Comparison of ENCODE assay signal across 14 cellular contexts in genomic region chr1:33234131-33234530, GRCh38.
"Had no signal": no experiment of that assay in that cellular context is flagged by ENCODE, and none has a peak within 500 bp of the region (broad histone marks: within the 10 kb centered on the region; RNA-seq: fewer than 3 reads in every experiment).

No MANE protein-coding gene starts in this region.

- H3K27ac Mint-ChIP-seq: activated naive CD4-positive, alpha-beta T cell treated with anti-CD3 and anti-CD28 coated beads for 36 hours; activated naive CD8-positive, alpha-beta T cell treated with anti-CD3 and anti-CD28 coated beads, Interleukin-2, amount 50 U/mL, for 24 hours; activated T-helper 2 cell treated with anti-CD3 and anti-CD28 coated beads, Interferon-gamma antibody, Interleukin-2, Interleukin-4, amounts not matched to agents 10 μg/mL and 5 μg/mL and 100 μg/mL, durations not matched to agents 14 hours and 24 hours and 36 hours; memory B cell; natural killer cell treated with Interleukin-12 subunit alpha and Interleukin-12 subunit beta and Interleukin-15 and Interleukin-18, amount 100 ng/mL, for 72 hours; stimulated activated effector memory CD8-positive, alpha-beta T cell treated with anti-CD3 and anti-CD28 coated beads, Interleukin-12 subunit alpha, Interleukin-12 subunit beta, amount 100 ng/mL, for 72 hours had no signal

- H3K4me1 Mint-ChIP-seq: memory B cell had no signal

- H3K36me3 Mint-ChIP-seq: memory B cell; natural killer cell treated with Interleukin-12 subunit alpha and Interleukin-12 subunit beta and Interleukin-15 and Interleukin-18, amount 100 ng/mL, for 72 hours; stimulated activated effector memory CD8-positive, alpha-beta T cell treated with anti-CD3 and anti-CD28 coated beads, Interleukin-12 subunit alpha, Interleukin-12 subunit beta, amount 100 ng/mL, for 72 hours had no signal

- ATAC-seq: activated naive CD8-positive, alpha-beta T cell treated with anti-CD3 and anti-CD28 coated beads, Interleukin-2, amount 50 U/mL, for 24 hours; left lobe of liver; natural killer cell treated with Interleukin-12 subunit alpha and Interleukin-12 subunit beta and Interleukin-15 and Interleukin-18, amount 100 ng/mL, for 72 hours; stimulated activated effector memory CD8-positive, alpha-beta T cell treated with anti-CD3 and anti-CD28 coated beads, Interleukin-12 subunit alpha, Interleukin-12 subunit beta, amount 100 ng/mL, for 72 hours had no signal

- H3K9me3 Mint-ChIP-seq: activated naive CD4-positive, alpha-beta T cell treated with anti-CD3 and anti-CD28 coated beads for 36 hours; activated naive CD8-positive, alpha-beta T cell treated with anti-CD3 and anti-CD28 coated beads, Interleukin-2, amount 50 U/mL, for 24 hours; activated T-helper 2 cell treated with anti-CD3 and anti-CD28 coated beads, Interferon-gamma antibody, Interleukin-2, Interleukin-4, amounts not matched to agents 10 μg/mL and 5 μg/mL and 100 μg/mL, durations not matched to agents 14 hours and 24 hours and 36 hours; memory B cell; natural killer cell treated with Interleukin-12 subunit alpha and Interleukin-12 subunit beta and Interleukin-15 and Interleukin-18, amount 100 ng/mL, for 72 hours; stimulated activated effector memory CD8-positive, alpha-beta T cell treated with anti-CD3 and anti-CD28 coated beads, Interleukin-12 subunit alpha, Interleukin-12 subunit beta, amount 100 ng/mL, for 72 hours had no signal

- H3K27ac ChIP-seq: ascending aorta, thoracic aorta had no signal

- H3K27me3 ChIP-seq: ascending aorta had no signal

- H3K4me3 Mint-ChIP-seq: activated naive CD4-positive, alpha-beta T cell treated with anti-CD3 and anti-CD28 coated beads for 36 hours; activated naive CD8-positive, alpha-beta T cell treated with anti-CD3 and anti-CD28 coated beads, Interleukin-2, amount 50 U/mL, for 24 hours; memory B cell; natural killer cell treated with Interleukin-12 subunit alpha and Interleukin-12 subunit beta and Interleukin-15 and Interleukin-18, amount 100 ng/mL, for 72 hours; stimulated activated effector memory CD8-positive, alpha-beta T cell treated with anti-CD3 and anti-CD28 coated beads, Interleukin-12 subunit alpha, Interleukin-12 subunit beta, amount 100 ng/mL, for 72 hours had no signal

- FAIRE-seq: islet of Langerhans, urothelium cell line had no signal

- H3K9me3 ChIP-seq: ascending aorta, thoracic aorta had no signal

- H3K4me3 ChIP-seq: ascending aorta, thoracic aorta had no signal

- DNase-seq: activated CD4-positive, alpha-beta T cell treated with anti-CD3 and anti-CD28 coated beads, Interleukin-2, amount 50 U/mL, for 1 hour; activated naive CD4-positive, alpha-beta T cell treated with anti-CD3 and anti-CD28 coated beads for 36 hours; activated naive CD8-positive, alpha-beta T cell treated with anti-CD3 and anti-CD28 coated beads, Interleukin-2, amount 50 U/mL, for 24 hours; activated T-cell treated with anti-CD3 and anti-CD28 coated beads for 4 hours; stimulated activated CD4-positive, alpha-beta T cell treated with anti-CD3 and anti-CD28 coated beads, Interleukin-12 subunit alpha, Interleukin-12 subunit beta, amount 100 ng/mL, for 4 hours had no signal

- H3K36me3 ChIP-seq: ascending aorta, thoracic aorta had no signal

- H3K4me1 ChIP-seq: ascending aorta had no signal
